In the genomic region with DNA sequence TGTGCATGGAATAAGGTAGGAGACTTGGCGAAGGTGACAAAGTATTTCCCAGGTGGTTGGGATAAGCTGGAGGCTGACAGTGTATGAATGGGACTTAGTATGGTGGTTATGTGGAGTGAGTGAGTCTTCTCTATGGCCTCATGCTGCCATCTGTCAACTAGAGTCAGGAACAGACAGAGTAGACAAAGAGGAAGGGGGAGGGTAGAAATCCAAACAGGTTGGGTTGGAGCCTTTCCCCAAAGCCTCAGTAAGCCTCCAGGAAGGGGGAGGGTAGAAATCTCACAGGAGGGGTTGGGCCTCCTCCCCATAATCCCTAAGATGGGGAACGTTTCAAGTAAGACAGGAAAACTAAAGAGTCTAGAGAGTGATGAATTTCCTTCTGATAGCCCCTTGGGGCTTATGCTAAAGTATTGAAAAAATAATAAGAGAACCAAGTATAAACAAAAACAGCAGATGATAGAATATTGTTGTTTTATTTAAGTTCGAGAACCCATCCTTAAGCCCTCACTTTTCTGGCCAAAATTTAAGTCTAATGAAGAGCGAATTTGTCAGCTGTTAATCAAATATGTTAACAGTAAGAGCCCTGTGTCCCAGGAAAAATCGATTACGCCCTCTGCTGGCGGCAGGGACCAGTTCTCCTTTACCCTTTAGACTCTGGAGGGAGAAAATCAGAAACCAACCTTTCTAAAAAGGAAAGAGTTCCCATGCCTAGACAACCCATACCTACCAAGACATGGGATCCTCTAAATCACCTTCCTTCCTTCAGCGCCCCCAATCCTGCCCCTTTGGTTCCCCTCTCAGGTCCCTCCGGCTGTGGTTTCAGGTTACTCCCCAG, we compare ENCODE assay signal across 8 cellular contexts. TPM values are rescaled to one million over a fixed set of nuclear protein-coding genes. Genes with fewer than 3 reads are reported as not detected.
A peak's percentile ranks its signal among the peaks of the same experiment; 100 is the strongest.
DNase-seq lines count a peak whose midpoint lies in the region; ATAC-seq and TF ChIP-seq lines count a peak whose summit lies in the region.

No MANE protein-coding gene starts in this region.

- H3K4me3 ChIP-seq in HUES6 (ENCODE audit: low read depth, low read length) = peak overlapping the region; percentile 68
- H3K4me3 ChIP-seq in osteoblast (ENCODE audit: insufficient read depth, low read length) = peak overlapping the region; percentile 72
- peak overlapping the region; percentile 68 for H3K4me3 ChIP-seq in thoracic aorta

- H3K36me3 ChIP-seq in HUES6 (ENCODE audit: control insufficient read depth, insufficient read depth, low read length) = no peaks in the 10 kb centered on the region
- no peaks in the 10 kb centered on the region for H3K36me3 ChIP-seq in osteoblast (ENCODE audit: insufficient read depth, low read length)
- no peaks in the 10 kb centered on the region for H3K36me3 ChIP-seq in thoracic aorta

- DNase-seq in Caki2 (ENCODE audit: low read depth) = peak; percentile 79
- DNase-seq in RPMI8226 = peak; percentile 76
- DNase-seq in activated effector memory CD4-positive, alpha-beta T cell treated with anti-CD3 and anti-CD28 coated beads, Interleukin-2, amount 50 U/mL, for 16 hours = peak; percentile 87
- DNase-seq in germinal center (ENCODE audit: low spot score) = peak; percentile 59
- DNase-seq in osteoblast (ENCODE audit: insufficient read length, low spot score, missing footprints) = peak; percentile 71
- DNase-seq in thoracic aorta (ENCODE audit: low spot score) = no peak

- peak overlapping the region; percentile 4 for H3K9ac ChIP-seq in HUES6 (ENCODE audit: low read length)

- no peaks in the 10 kb centered on the region for H3K79me2 ChIP-seq in osteoblast (ENCODE audit: insufficient read depth, low read length)

- H3K4me2 ChIP-seq in osteoblast (ENCODE audit: insufficient read depth, low read length) = peak overlapping the region; percentile 89

- H3K4me1 ChIP-seq in HUES6 (ENCODE audit: control insufficient read depth, insufficient read depth, low read length) (peaks cover 23% of the 10 kb centered on the region), osteoblast (ENCODE audit: insufficient read depth, low read length) (peaks cover 12% of the 10 kb centered on the region), thoracic aorta (ENCODE audit: control insufficient read depth in 1 of 2, low read depth in 2 of 2) (peaks cover 0 to 10% of the 10 kb centered on the region in 2 donors)

- no peaks in the 10 kb centered on the region for H4K20me1 ChIP-seq in osteoblast (ENCODE audit: insufficient read depth, low read length)

- TF ChIP-seq CTCF in osteoblast (IDR thresholded peaks at IDR 0.05; ENCODE audit: extremely low read depth, low read depth, low read length) (peak; percentile 96), thoracic aorta (IDR thresholded peaks at IDR 0.05) (peak; percentile 73)

- no peaks in the 10 kb centered on the region for H3K9me3 ChIP-seq in HUES6 (ENCODE audit: control insufficient read depth, insufficient read depth, low read depth, low read length)
- H3K9me3 ChIP-seq in osteoblast (ENCODE audit: low read depth, low read length) = no peaks in the 10 kb centered on the region
- no peaks in the 10 kb centered on the region for H3K9me3 ChIP-seq in thoracic aorta

- H3K27ac ChIP-seq in HUES6 (ENCODE audit: low read depth, low read length) (no peak overlapping the region; the same call in 1 of the 2 replicates), osteoblast (ENCODE audit: low read depth, low read length) (peak overlapping the region; percentile 32), thoracic aorta (no peak overlapping the region)

- ATAC-seq in GM21390 (IDR thresholded peaks at IDR 0.05; ENCODE audit: unreplicated experiment) = peak; percentile 42
- peak; percentile 48 for ATAC-seq in thoracic aorta (ENCODE audit: insufficient number of reproducible peaks, low FRiP score, low read depth)

- peak overlapping the region; percentile 88 for H2AFZ ChIP-seq in osteoblast (ENCODE audit: low read length)

- in situ Hi-C loops in Caki2 (cut with HindIII; ENCODE audit: low pct_unique_long_range_greater_than_20kb, low sequenced_read_pairs) = loop anchor here (10.0 kb wide), 1 partner anchor 58 kb away; no protein-coding TSS in a partner anchor

- H3K27me3 ChIP-seq in HUES6 (ENCODE audit: control insufficient read depth, insufficient read depth, low read length) (no peaks in the 10 kb centered on the region), osteoblast (ENCODE audit: insufficient read depth, low read length) (peaks cover 30% of the 10 kb centered on the region), thoracic aorta (replicated peaks; ENCODE audit: insufficient read depth) (no peaks in the 10 kb centered on the region)

RNA-seq across cellular contexts. Expression of a gene that starts 1.8 kb away (rescaled TPM):
- 0.72 and 4.3 TPM in 2 replicates for total RNA-seq in Caki2 (2014; rRNA removed; shearing (Covaris generic); ENCODE audit: low replicate concordance)
- total RNA-seq in osteoblast = 0.29 and 0.36 TPM in 2 replicates
- under 1 TPM; 0.27 to 0.28 TPM for total RNA-seq in thoracic aorta

RNA-seq across cellular contexts. Expression of a gene that starts 19.8 kb away (rescaled TPM):
- total RNA-seq in Caki2 (2014; rRNA removed; shearing (Covaris generic); ENCODE audit: low replicate concordance) = 4,788 and 4,821 TPM in 2 replicates
- total RNA-seq in osteoblast (1.4 and 2.4 TPM in 2 replicates), thoracic aorta (1 to 10 TPM; 1.4 to 5.9 TPM)

Comparison
In these comparisons a context has a peak if more than half of its experiments do, and no peak if none do; other contexts are left out.
1. RNA of a gene that starts 19.8 kb away (total RNA-seq): 4,788 to 4,821 TPM in Caki2; 1.4 to 5.9 TPM in thoracic aorta and 1.4 to 2.4 TPM in osteoblast; every median in the first group is over 100 times any median in the second.
2. Peak in every context shown above with its lines, with median percentiles within 50 percentile points of each other: H3K4me3 ChIP-seq.